In genomic region chr13:99308481-99309087, GRCh38 we compare ENCODE assay signal across 13 cellular contexts. TPM values are rescaled to one million over a fixed set of nuclear protein-coding genes. Genes with fewer than 3 reads are reported as not detected.
DNase-seq lines count a peak whose midpoint lies in the region; ATAC-seq and TF ChIP-seq lines count a peak whose summit lies in the region.
"Had no signal": no experiment of that assay in that cellular context is flagged by ENCODE, and none has a peak within 500 bp of the region (broad histone marks: within the 10 kb centered on the region; RNA-seq: fewer than 3 reads in every experiment).

No MANE protein-coding gene starts in this region.

- H3K36me3 ChIP-seq in right atrium auricular region (no peaks in the 10 kb centered on the region), ascending aorta (no peaks in the 10 kb centered on the region), vagina (no peaks in the 10 kb centered on the region)

- H3K4me1 Mint-ChIP-seq in memory B cell, result peaks cover 32% of the 10 kb centered on the region

- H3K27me3 ChIP-seq in right atrium auricular region (no peaks in the 10 kb centered on the region), ascending aorta (no peaks in the 10 kb centered on the region), vagina (no peaks in the 10 kb centered on the region)

- intact Hi-C loops in Right ventricle myocardium inferior (cut with DNase I), result no loop called here
- intact Hi-C loops in ascending aorta (cut with DNase I), result no loop called here
- intact Hi-C loops in vagina (cut with DNase I), result no loop called here

- no peaks in the 10 kb centered on the region for H3K27me3 Mint-ChIP-seq in memory B cell

- no peak for ATAC-seq in Right ventricle myocardium inferior
- no peak for ATAC-seq in memory B cell (ENCODE audit: low read depth)

- H3K9me3 ChIP-seq in right atrium auricular region (no peaks in the 10 kb centered on the region), ascending aorta (no peaks in the 10 kb centered on the region), vagina (no peaks in the 10 kb centered on the region)
- H3K9me3 ChIP-seq: Caco-2 had no signal

- peak overlapping the region; percentile 59 to 64 for H3K27ac ChIP-seq in right atrium auricular region
- H3K27ac ChIP-seq in ascending aorta, result peak overlapping the region; percentile 80 to 85
- peak overlapping the region; percentile 64 for H3K27ac ChIP-seq in vagina

- DNase-seq in right atrium auricular region (ENCODE audit: low spot score), result no peak
- no peak for DNase-seq in Right ventricle myocardium inferior (ENCODE audit: missing footprints)
- DNase-seq in ascending aorta (ENCODE audit: low spot score in 2 of 2), result no peak
- DNase-seq in memory B cell (ENCODE audit: low spot score in 2 of 2), result no peak
- DNase-seq in vagina (ENCODE audit: extremely low spot score in 2 of 2), result no peak
- no peak for DNase-seq in NCI-H1105 treated with DMSO at 0.1 percent for 48 hours (lab: John Stamatoyannopoulos, UW)
- DNase-seq in HT-29 (ENCODE audit: low spot score), result no peak
- no peak for DNase-seq in medulla oblongata (ENCODE audit: extremely low spot score)
- DNase-seq: Caco-2, hypothalamus, RPMI8226, substantia nigra had no signal

- TF ChIP-seq CTCF in right atrium auricular region (IDR thresholded peaks at IDR 0.05) (no peak), ascending aorta (IDR thresholded peaks at IDR 0.05) (no peak), vagina (IDR thresholded peaks at IDR 0.05) (no peak)

- H3K36me3 Mint-ChIP-seq in memory B cell, result peaks cover 37% of the 10 kb centered on the region

- H3K4me3 ChIP-seq in right atrium auricular region (no peak overlapping the region), ascending aorta (no peak overlapping the region), vagina (no peak overlapping the region)

- no peaks in the 10 kb centered on the region for H3K9me3 Mint-ChIP-seq in memory B cell

- peaks cover 0 to 18% of the 10 kb centered on the region in 2 donors for H3K4me1 ChIP-seq in right atrium auricular region
- peaks cover 0 to 26% of the 10 kb centered on the region in 2 donors for H3K4me1 ChIP-seq in ascending aorta
- H3K4me1 ChIP-seq in vagina, result peaks cover 39% of the 10 kb centered on the region
- H3K4me1 ChIP-seq: Caco-2 had no signal

- H3K4me3 Mint-ChIP-seq in memory B cell, result no peak overlapping the region

- TF ChIP-seq POLR2A in vagina (IDR thresholded peaks at IDR 0.05), result no peak

- peak overlapping the region; percentile 87 for H3K27ac Mint-ChIP-seq in memory B cell

RNA-seq across cellular contexts. Expression of gene GPR183, which starts 1.4 kb away (rescaled TPM):
- 10 to 100 TPM in 1 of 2 donors, 1 to 10 TPM in 1; 7.6 to 13.3 TPM for total RNA-seq in right atrium auricular region
- total RNA-seq in Right ventricle myocardium inferior, result 2.7 TPM
- 1.1 TPM for total RNA-seq in ascending aorta
- 12.0 TPM for total RNA-seq in vagina
- total RNA-seq in HT-29 (2014; rRNA removed; shearing (Covaris generic)), result not detected in 2 replicates
- total RNA-seq: Caco-2 had no signal

RNA-seq across cellular contexts. Expression of gene GPR18, which starts 50.4 kb away (rescaled TPM):
- total RNA-seq in right atrium auricular region (under 1 TPM in 1 of 2 donors, not detected in 1; 0.28 TPM), Right ventricle myocardium inferior (not detected), ascending aorta (not detected), vagina (not detected)
- total RNA-seq in HT-29 (2014; rRNA removed; shearing (Covaris generic)), result not detected in 2 replicates
- total RNA-seq: Caco-2, posterior vena cava had no signal
